8 cellular contexts compared by ENCODE assay signal in the genomic region with DNA sequence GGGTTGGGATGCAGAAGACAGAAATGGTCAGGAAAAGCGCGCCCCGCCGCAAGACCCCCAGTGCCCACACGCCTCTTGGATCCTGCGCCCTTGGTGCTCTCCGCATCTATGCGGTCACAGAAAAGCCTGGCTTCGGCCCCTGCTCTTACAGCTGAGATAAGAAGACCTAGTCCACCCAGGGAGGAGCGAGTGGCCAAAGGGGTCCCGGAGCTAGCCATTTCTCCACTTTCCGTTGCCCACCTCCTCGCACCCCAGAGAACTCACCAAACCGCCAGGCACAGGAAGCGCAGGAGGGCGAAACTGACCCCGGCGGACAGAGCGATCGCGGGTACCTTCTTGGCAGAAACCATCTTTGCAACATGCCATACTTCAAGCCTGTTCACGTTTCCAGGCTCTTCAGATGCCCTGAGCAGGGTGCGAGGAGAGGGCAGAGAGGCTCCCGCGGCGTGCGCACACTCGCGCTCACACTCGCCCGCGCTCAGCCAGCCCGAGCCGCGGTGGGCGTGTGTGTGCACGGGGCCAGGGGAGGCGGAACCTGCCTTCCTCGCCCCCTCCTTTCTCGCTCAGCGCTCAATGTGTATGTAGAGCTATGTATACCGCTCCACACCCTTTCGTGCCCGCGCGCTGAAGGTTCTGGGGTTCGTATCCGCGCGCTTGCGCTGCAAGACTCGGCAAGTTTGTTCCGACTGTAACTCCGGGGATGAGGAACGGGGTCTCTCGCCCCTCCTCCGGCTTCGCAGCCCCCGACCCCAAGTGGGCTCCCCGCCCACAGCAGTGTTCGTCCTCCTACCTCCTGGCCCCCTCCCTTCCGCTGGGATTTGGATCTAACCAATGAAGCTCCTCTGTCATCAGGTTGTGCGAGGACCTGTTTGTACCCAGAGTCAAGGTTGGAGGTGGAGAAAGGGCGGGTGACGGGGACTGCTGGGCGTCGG. TPM values are rescaled to one million over a fixed set of nuclear protein-coding genes. Genes with fewer than 3 reads are reported as not detected.
DNase-seq lines count a peak whose midpoint lies in the region; ATAC-seq and TF ChIP-seq lines count a peak whose summit lies in the region.

A gene (minus strand): TSS at position 507 of the 932 bp plus-strand sequence. CDS start 157 bp downstream, at position 350.

- H3K27me3 ChIP-seq in gastroesophageal sphincter = peaks cover 39% of the 10 kb centered on the region

- TF ChIP-seq CTCF in fibroblast of the aortic adventitia (IDR thresholded peaks at IDR 0.05; ENCODE audit: insufficient read depth, low read length) (no peak), osteocyte (IDR thresholded peaks at IDR 0.05) (no peak), gastroesophageal sphincter (IDR thresholded peaks at IDR 0.05) (no peak)

- H3K4me3 Mint-ChIP-seq in T-helper 17 cell (peak within 1 kb of the TSS; percentile 71), osteocyte (ENCODE audit: unreplicated experiment) (peak within 1 kb of the TSS; percentile 62)

- no peak for TF ChIP-seq EP300 in gastroesophageal sphincter (IDR thresholded peaks at IDR 0.05)

- H3K27me3 Mint-ChIP-seq in T-helper 17 cell (peaks cover 63% of the 10 kb centered on the region), osteocyte (ENCODE audit: unreplicated experiment) (peaks cover 74% of the 10 kb centered on the region)

- peaks cover 16% of the 10 kb centered on the region for H3K4me1 Mint-ChIP-seq in T-helper 17 cell
- peaks cover 12% of the 10 kb centered on the region for H3K4me1 Mint-ChIP-seq in osteocyte (ENCODE audit: unreplicated experiment)

- H3K27ac Mint-ChIP-seq in T-helper 17 cell (no peak within 1 kb of the TSS), osteocyte (ENCODE audit: unreplicated experiment) (no peak within 1 kb of the TSS)

- peak; percentile 1 for DNase-seq in ELF-1 (ENCODE audit: low read depth, low spot score)
- DNase-seq in T-helper 17 cell = no peak
- DNase-seq in fibroblast of the aortic adventitia (ENCODE audit: low read depth) = no peak
- no peak for DNase-seq in osteocyte (ENCODE audit: extremely low spot score, unreplicated experiment)
- no peak for DNase-seq in HK-2 (ENCODE audit: unreplicated experiment)

- no peak for TF ChIP-seq POLR2A in gastroesophageal sphincter (IDR thresholded peaks at IDR 0.05)

- H3K4me3 ChIP-seq in fibroblast of the aortic adventitia (ENCODE audit: low read depth, low read length) = peak within 1 kb of the TSS; percentile 45
- peak within 1 kb of the TSS in 1 of 2 donors; percentile 38 for H3K4me3 ChIP-seq in gastroesophageal sphincter

- H3K9me3 Mint-ChIP-seq in osteocyte (ENCODE audit: unreplicated experiment) = no peaks in the 10 kb centered on the region

- WGBS in gastroesophageal sphincter (ENCODE audit: low coverage in 1 of 2), 2 donors = 3 to 4% methylated on average over 13 to 35 of the region's 67 CpGs

- H3K4me1 ChIP-seq in gastroesophageal sphincter = peaks cover 0 to 16% (median 9%) of the 10 kb centered on the region in 3 donors

- H3K9me3 ChIP-seq in T-helper 17 cell (ENCODE audit: control insufficient read depth, low read length, poor library complexity, severe bottlenecking) (no peaks in the 10 kb centered on the region), gastroesophageal sphincter (no peaks in the 10 kb centered on the region)

- H3K36me3 ChIP-seq in gastroesophageal sphincter = no peaks in the 10 kb centered on the region

- H3K27ac ChIP-seq in gastroesophageal sphincter = no peak within 1 kb of the TSS

- H3K36me3 Mint-ChIP-seq in T-helper 17 cell (ENCODE audit: low read depth) (peaks cover 6% of the 10 kb centered on the region), osteocyte (ENCODE audit: unreplicated experiment) (no peaks in the 10 kb centered on the region)

- ATAC-seq in T-helper 17 cell (no peak), HG02678 (IDR thresholded peaks at IDR 0.05; ENCODE audit: unreplicated experiment) (no peak), GM18520 (IDR thresholded peaks at IDR 0.05; ENCODE audit: unreplicated experiment) (no peak), gastroesophageal sphincter (no peak)

RNA-seq across cellular contexts. Expression of the gene that starts here (rescaled TPM):
- not detected for total RNA-seq in T-helper 17 cell
- total RNA-seq in fibroblast of the aortic adventitia (ENCODE audit: low replicate concordance) = 0.08 TPM in 1 of 2 replicates, not detected in the other
- not detected in 2 replicates for total RNA-seq in osteocyte
- 1 to 10 TPM in 1 of 4 donors, under 1 TPM in 3; under 0.01 to 1.3 (median 0.12) TPM for total RNA-seq in gastroesophageal sphincter
